In genomic region chr11:8688414-8689362, GRCh38 we compare ENCODE assay signal across 8 cellular contexts. TPM values are rescaled to one million over a fixed set of nuclear protein-coding genes. Genes with fewer than 3 reads are reported as not detected.
DNase-seq lines count a peak whose midpoint lies in the region; ATAC-seq and TF ChIP-seq lines count a peak whose summit lies in the region.

No MANE protein-coding gene starts in this region.

- DNase-seq in NCI-H1694 treated with DMSO at 0.1 percent for 48 hours (lab: John Stamatoyannopoulos, UW) (peak; percentile 87), astrocyte of the cerebellum (ENCODE audit: low read depth) (peak; percentile 83), hepatocyte (ENCODE audit: low spot score) (peak; percentile 96), renal cortical epithelial cell (ENCODE audit: low read depth) (peak; percentile 93), UCSD-AML1 (lab: John Stamatoyannopoulos, UW; ENCODE audit: unreplicated experiment) (no peak)
- DNase-seq in T-helper 2 cell treated with Interferon-gamma antibody and Interleukin-4, amounts not matched to agents 5 μg/mL and 100 μg/mL, for 36 hours (ENCODE audit: low spot score) = peak; percentile 89

- peak overlapping the region; percentile 25 for H2AFZ ChIP-seq in hepatocyte

- in situ Hi-C loops in astrocyte of the cerebellum (cut with HindIII; ENCODE audit: low sequenced_read_pairs) = no loop called here

- no peaks in the 10 kb centered on the region for H3K36me3 ChIP-seq in hepatocyte (replicated peaks; ENCODE audit: insufficient read depth, low read depth)

- H3K4me1 ChIP-seq in hepatocyte (ENCODE audit: insufficient read depth) = peaks cover 18% of the 10 kb centered on the region

- ATAC-seq in GM18502 (IDR thresholded peaks at IDR 0.05; ENCODE audit: poor library complexity, unreplicated experiment) (peak; percentile 92), HG02938 (IDR thresholded peaks at IDR 0.05; ENCODE audit: unreplicated experiment) (peak; percentile 95)

- peaks cover 47% of the 10 kb centered on the region for H3K4me1 Mint-ChIP-seq in T-helper 2 cell treated with Interferon-gamma antibody and Interleukin-4, amounts not matched to agents 5 μg/mL and 100 μg/mL, for 36 hours (ENCODE audit: low read depth)

- peak overlapping the region; percentile 96 for H3K27ac Mint-ChIP-seq in T-helper 2 cell treated with Interferon-gamma antibody and Interleukin-4, amounts not matched to agents 5 μg/mL and 100 μg/mL, for 36 hours

- H3K9me3 ChIP-seq in hepatocyte (ENCODE audit: low read depth) = no peaks in the 10 kb centered on the region

- H3K4me3 ChIP-seq in astrocyte of the cerebellum (ENCODE audit: low read depth, low read length) (peak overlapping the region; percentile 61), hepatocyte (peak overlapping the region; percentile 38)

- H3K27ac ChIP-seq in hepatocyte = peak overlapping the region; percentile 85

- H4K20me1 ChIP-seq in hepatocyte (ENCODE audit: insufficient read depth, poor library complexity, severe bottlenecking) = peaks cover 5% of the 10 kb centered on the region

- peaks cover 65% of the 10 kb centered on the region for H3K36me3 Mint-ChIP-seq in T-helper 2 cell treated with Interferon-gamma antibody and Interleukin-4, amounts not matched to agents 5 μg/mL and 100 μg/mL, for 36 hours (ENCODE audit: low read depth)

- H3K9me3 Mint-ChIP-seq in T-helper 2 cell treated with Interferon-gamma antibody and Interleukin-4, amounts not matched to agents 5 μg/mL and 100 μg/mL, for 36 hours = no peaks in the 10 kb centered on the region

- peaks cover 22% of the 10 kb centered on the region for H3K79me2 ChIP-seq in hepatocyte

- peak overlapping the region; percentile 78 for H3K4me2 ChIP-seq in hepatocyte

- TF ChIP-seq CTCF in astrocyte of the cerebellum (IDR thresholded peaks at IDR 0.05; ENCODE audit: low read depth, low read length, missing control alignments) = peak; percentile 11
- peak; percentile 41 for TF ChIP-seq CTCF in hepatocyte (IDR thresholded peaks at IDR 0.05; ENCODE audit: poor library complexity)

- no peaks in the 10 kb centered on the region for H3K27me3 Mint-ChIP-seq in T-helper 2 cell treated with Interferon-gamma antibody and Interleukin-4, amounts not matched to agents 5 μg/mL and 100 μg/mL, for 36 hours (ENCODE audit: low read depth)

- WGBS in hepatocyte (ENCODE audit: low lambda C conversion rate, missing lambda C conversion rate) = 7% methylated on average over 56 of the region's 56 CpGs

- peak overlapping the region; percentile 97 for H3K4me3 Mint-ChIP-seq in T-helper 2 cell treated with Interferon-gamma antibody and Interleukin-4, amounts not matched to agents 5 μg/mL and 100 μg/mL, for 36 hours

- H3K27me3 ChIP-seq in hepatocyte = no peaks in the 10 kb centered on the region

- no peaks in the 10 kb centered on the region for H3K9me2 ChIP-seq in hepatocyte (replicated peaks; ENCODE audit: insufficient read depth)

RNA-seq across cellular contexts. Expression of gene RPL27A, which starts 6.1 kb away (rescaled TPM):
- 818 and 854 TPM in 2 replicates for total RNA-seq in hepatocyte
- 803 and 849 TPM in 2 replicates for polyA plus RNA-seq in hepatocyte
- 305 and 645 TPM in 2 replicates for total RNA-seq in renal cortical epithelial cell

RNA-seq across cellular contexts. Expression of gene TRIM66, which starts 6.2 kb away (rescaled TPM):
- total RNA-seq in hepatocyte (1.2 and 4.7 TPM in 2 replicates), renal cortical epithelial cell (4.7 and 7.5 TPM in 2 replicates)
- 1.4 and 2.1 TPM in 2 replicates for polyA plus RNA-seq in hepatocyte
